ENCODE assay signal across 1 cellular context in genomic region chr2:4979127-4979526, GRCh38.
TF ChIP-seq lines count a peak whose summit lies in the region.

No MANE protein-coding gene starts in this region.

TF ChIP-seq in H1, 55 proteins besides CTCF, POLR2A, EP300 and RAD21:
- TF ChIP-seq SAP30 (IDR thresholded peaks at IDR 0.05; ENCODE audit: insufficient read depth, insufficient replicate concordance, low read length) (no peak), HDAC6 (IDR thresholded peaks at IDR 0.05; ENCODE audit: low read depth, low read length) (no peak), RNF2 (IDR thresholded peaks at IDR 0.05; ENCODE audit: borderline replicate concordance, low read depth, low read length, missing control alignments, poor library complexity, severe bottlenecking) (no peak), KDM4A (IDR thresholded peaks at IDR 0.05; ENCODE audit: low read depth, low read length, severe bottlenecking) (no peak), CTBP2 (IDR thresholded peaks at IDR 0.05; ENCODE audit: borderline replicate concordance, insufficient read depth, insufficient read length, low read length) (no peak), ASH2L (IDR thresholded peaks at IDR 0.05; ENCODE audit: low read length) (no peak), KDM5A (IDR thresholded peaks at IDR 0.05; ENCODE audit: low read length) (no peak), KDM1A (IDR thresholded peaks at IDR 0.05; ENCODE audit: borderline replicate concordance, low read length) (no peak)
